ENCODE assay signal across 25 cellular contexts in genomic region chr20:57605878-57606277, GRCh38. TPM values are rescaled to one million over a fixed set of nuclear protein-coding genes. Genes with fewer than 3 reads are reported as not detected.
"Had no signal": no experiment of that assay in that cellular context is flagged by ENCODE, and none has a peak within 500 bp of the region (broad histone marks: within the 10 kb centered on the region; RNA-seq: fewer than 3 reads in every experiment).

No MANE protein-coding gene starts in this region.

- H3K9me3 ChIP-seq: adrenal gland, gastrocnemius medialis, ovary, psoas muscle, stomach, vagina had no signal

- H3K4me3 ChIP-seq: adrenal gland, gastrocnemius medialis, ovary, psoas muscle, skin epidermis, stomach, vagina had no signal

- DNase-seq: activated CD4-positive, alpha-beta memory T cell treated with anti-CD3 and anti-CD28 coated beads, Interleukin-2, amount 10 ng/mL, durations not matched to agents 7 days and 5 days; activated CD4-positive, alpha-beta T cell treated with anti-CD3 and anti-CD28 coated beads for 48 hours; activated CD8-positive, alpha-beta memory T cell treated with anti-CD3 and anti-CD28 coated beads, Interleukin-2, amount 10 ng/mL, durations not matched to agents 7 days and 5 days; activated naive CD4-positive, alpha-beta T cell treated with anti-CD3 and anti-CD28 coated beads, Interleukin-2, amount 50 U/mL, for 16 hours; activated T-cell treated with anti-CD3 and anti-CD28 coated beads, Interleukin-2, amount 50 U/mL, for 1 hour; adrenal gland; effector CD4-positive, alpha-beta T cell; gastrocnemius medialis; head of caudate nucleus; left ventricle myocardium superior; ovary; right cardiac atrium; stimulated activated CD4-positive, alpha-beta T cell treated with anti-CD3 and anti-CD28 coated beads, Interleukin-2, amount 100 ng/mL, for 48 hours; stomach; trophoblast cell had no signal

- FAIRE-seq: astrocyte, bronchial epithelial cell had no signal

- H3K9me3 Mint-ChIP-seq: activated CD4-positive, alpha-beta memory T cell treated with anti-CD3 and anti-CD28 coated beads, Interleukin-2, amount 10 ng/mL, durations not matched to agents 7 days and 5 days; activated T-helper 2 cell treated with anti-CD3 and anti-CD28 coated beads, Interferon-gamma antibody, Interleukin-2, Interleukin-4, amounts not matched to agents 10 μg/mL and 5 μg/mL and 100 μg/mL, durations not matched to agents 14 hours and 24 hours and 36 hours had no signal

- H3K27ac Mint-ChIP-seq: activated CD4-positive, alpha-beta memory T cell treated with anti-CD3 and anti-CD28 coated beads, Interleukin-2, amount 10 ng/mL, durations not matched to agents 7 days and 5 days; activated CD8-positive, alpha-beta memory T cell treated with anti-CD3 and anti-CD28 coated beads, Interleukin-2, amount 10 ng/mL, durations not matched to agents 7 days and 5 days; activated T-helper 2 cell treated with anti-CD3 and anti-CD28 coated beads, Interferon-gamma antibody, Interleukin-2, Interleukin-4, amounts not matched to agents 10 μg/mL and 5 μg/mL and 100 μg/mL, durations not matched to agents 14 hours and 24 hours and 36 hours had no signal

- H3K36me3 ChIP-seq: adrenal gland, gastrocnemius medialis, ovary, stomach, vagina had no signal

- H3K4me1 ChIP-seq: adrenal gland, gastrocnemius medialis, psoas muscle, stomach, vagina had no signal

- H3K27me3 ChIP-seq: adrenal gland, ovary, vagina had no signal

- H3K4me3 Mint-ChIP-seq: activated CD4-positive, alpha-beta memory T cell treated with anti-CD3 and anti-CD28 coated beads, Interleukin-2, amount 10 ng/mL, durations not matched to agents 7 days and 5 days; activated CD8-positive, alpha-beta memory T cell treated with anti-CD3 and anti-CD28 coated beads, Interleukin-2, amount 10 ng/mL, durations not matched to agents 7 days and 5 days had no signal

- ATAC-seq: esophagus mucosa, gastrocnemius medialis, left ventricle myocardium superior, psoas muscle, right cardiac atrium had no signal

- H3K27ac ChIP-seq: adrenal gland, gastrocnemius medialis, ovary, psoas muscle, skin epidermis, stomach, vagina had no signal

RNA-seq across cellular contexts. Expression of gene ZBP1, which starts 14.3 kb away (rescaled TPM):
- total RNA-seq: astrocyte, bronchial epithelial cell, gastrocnemius medialis, stomach, temporal lobe had no signal

RNA-seq across cellular contexts. Expression of gene PCK1, which starts 45.0 kb away (rescaled TPM):
- total RNA-seq: activated CD4-positive, alpha-beta memory T cell treated with anti-CD3 and anti-CD28 coated beads, Interleukin-2, amount 10 ng/mL, durations not matched to agents 7 days and 5 days; activated CD8-positive, alpha-beta memory T cell treated with anti-CD3 and anti-CD28 coated beads, Interleukin-2, amount 10 ng/mL, durations not matched to agents 7 days and 5 days; activated T-helper 2 cell treated with anti-CD3 and anti-CD28 coated beads, Interferon-gamma antibody, Interleukin-2, Interleukin-4, amounts not matched to agents 10 μg/mL and 5 μg/mL and 100 μg/mL, durations not matched to agents 14 hours and 24 hours and 36 hours; astrocyte; bronchial epithelial cell; mononuclear cell; T-helper 2 cell treated with Interferon-gamma antibody and Interleukin-4, amounts not matched to agents 100 ng/mL and 5 ng/mL, for 36 hours had no signal
